Comparison of ENCODE assay signal across 1 cellular context in the genomic region with DNA sequence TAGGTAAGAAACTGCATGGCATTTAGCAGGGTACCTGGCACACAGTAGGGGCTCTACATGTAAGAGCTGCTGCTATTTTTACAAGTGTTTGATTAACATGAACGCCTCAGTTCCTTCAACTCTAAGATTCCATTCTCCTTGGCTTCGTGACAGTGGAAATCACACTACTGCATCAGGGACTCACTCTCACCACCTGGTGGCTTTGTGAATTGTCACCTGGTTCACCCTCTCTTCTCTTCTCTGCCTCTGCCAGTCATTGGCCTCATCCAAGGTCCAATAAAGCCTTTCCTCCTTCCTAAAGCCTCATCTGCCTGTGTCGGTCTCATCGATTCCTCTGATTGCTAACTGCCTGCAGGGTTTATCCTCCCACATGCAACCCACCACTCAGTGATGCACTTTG.
TF ChIP-seq lines count a peak whose summit lies in the region.

No MANE protein-coding gene starts in this region.

TF ChIP-seq in HCT116, 20 proteins besides CTCF, POLR2A, EP300 and RAD21 (continued from another document):
- TF ChIP-seq, protein P1, sequence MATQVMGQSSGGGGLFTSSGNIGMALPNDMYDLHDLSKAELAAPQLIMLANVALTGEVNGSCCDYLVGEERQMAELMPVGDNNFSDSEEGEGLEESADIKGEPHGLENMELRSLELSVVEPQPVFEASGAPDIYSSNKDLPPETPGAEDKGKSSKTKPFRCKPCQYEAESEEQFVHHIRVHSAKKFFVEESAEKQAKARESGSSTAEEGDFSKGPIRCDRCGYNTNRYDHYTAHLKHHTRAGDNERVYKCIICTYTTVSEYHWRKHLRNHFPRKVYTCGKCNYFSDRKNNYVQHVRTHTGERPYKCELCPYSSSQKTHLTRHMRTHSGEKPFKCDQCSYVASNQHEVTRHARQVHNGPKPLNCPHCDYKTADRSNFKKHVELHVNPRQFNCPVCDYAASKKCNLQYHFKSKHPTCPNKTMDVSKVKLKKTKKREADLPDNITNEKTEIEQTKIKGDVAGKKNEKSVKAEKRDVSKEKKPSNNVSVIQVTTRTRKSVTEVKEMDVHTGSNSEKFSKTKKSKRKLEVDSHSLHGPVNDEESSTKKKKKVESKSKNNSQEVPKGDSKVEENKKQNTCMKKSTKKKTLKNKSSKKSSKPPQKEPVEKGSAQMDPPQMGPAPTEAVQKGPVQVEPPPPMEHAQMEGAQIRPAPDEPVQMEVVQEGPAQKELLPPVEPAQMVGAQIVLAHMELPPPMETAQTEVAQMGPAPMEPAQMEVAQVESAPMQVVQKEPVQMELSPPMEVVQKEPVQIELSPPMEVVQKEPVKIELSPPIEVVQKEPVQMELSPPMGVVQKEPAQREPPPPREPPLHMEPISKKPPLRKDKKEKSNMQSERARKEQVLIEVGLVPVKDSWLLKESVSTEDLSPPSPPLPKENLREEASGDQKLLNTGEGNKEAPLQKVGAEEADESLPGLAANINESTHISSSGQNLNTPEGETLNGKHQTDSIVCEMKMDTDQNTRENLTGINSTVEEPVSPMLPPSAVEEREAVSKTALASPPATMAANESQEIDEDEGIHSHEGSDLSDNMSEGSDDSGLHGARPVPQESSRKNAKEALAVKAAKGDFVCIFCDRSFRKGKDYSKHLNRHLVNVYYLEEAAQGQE (IDR thresholded peaks at IDR 0.05; ENCODE audit: low read depth): no peak
- no peak for TF ChIP-seq POLR2AphosphoS5 (IDR thresholded peaks at IDR 0.05; ENCODE audit: low read depth, low read length)
